Comparison of ENCODE assay signal across 8 cellular contexts in the genomic region with DNA sequence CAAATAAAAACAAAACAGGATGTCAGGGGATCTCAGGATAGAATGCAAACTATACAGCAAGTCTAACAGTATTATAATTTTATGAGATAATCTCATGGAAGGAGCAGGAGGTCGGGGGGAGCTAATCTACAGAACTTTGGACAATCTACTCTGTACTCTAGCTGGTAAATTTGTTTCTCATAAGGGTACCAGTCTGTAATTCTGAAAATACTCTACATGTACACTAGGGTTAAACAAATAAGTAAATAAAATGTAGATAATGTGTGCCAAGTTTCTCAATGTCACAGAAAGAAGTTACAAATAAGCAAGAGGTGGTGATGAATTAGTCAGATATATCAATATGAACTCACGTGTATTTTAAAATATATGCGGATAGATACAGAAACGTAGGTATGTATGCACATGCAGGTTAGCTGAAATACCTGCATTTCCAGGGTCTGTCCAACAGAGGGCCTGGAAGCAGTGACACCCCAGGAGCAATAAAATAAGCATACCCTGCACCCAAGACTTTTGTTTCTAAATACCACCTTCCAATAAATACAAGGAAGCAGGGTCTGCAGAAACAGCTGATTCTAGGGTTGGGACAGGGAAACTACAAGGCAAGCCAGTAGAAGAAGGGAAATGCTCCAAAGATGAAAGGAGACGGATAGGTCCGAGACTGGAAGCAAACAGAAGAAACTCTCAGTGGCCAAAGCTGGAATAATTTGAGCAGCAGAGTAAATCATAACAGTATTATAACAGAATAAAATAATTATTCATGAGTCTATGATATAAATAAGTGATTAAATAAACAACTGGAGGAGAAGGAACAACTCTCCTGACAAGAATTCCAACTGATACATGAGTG. TPM values are rescaled to one million over a fixed set of nuclear protein-coding genes. Genes with fewer than 3 reads are reported as not detected.
DNase-seq lines count a peak whose midpoint lies in the region; ATAC-seq and TF ChIP-seq lines count a peak whose summit lies in the region.

No MANE protein-coding gene starts in this region.

- peak; percentile 8 for DNase-seq in activated CD8-positive, alpha-beta memory T cell treated with anti-CD3 and anti-CD28 coated beads for 1 hour (ENCODE audit: extremely low read depth in 1 of 2, low read depth in 1 of 2)
- DNase-seq in activated CD8-positive, alpha-beta memory T cell treated with anti-CD3 and anti-CD28 coated beads, Interleukin-2, amount 50 U/mL, for 48 hours = no peak
- DNase-seq in RWPE1 (ENCODE audit: low spot score) (peak; percentile 30), ascending aorta (ENCODE audit: low spot score in 2 of 2) (no peak), kidney glomerular epithelial cell (lab: John Stamatoyannopoulos, UW) (peak; percentile 15), NCI-H2107 (lab: John Stamatoyannopoulos, UW) (no peak)
- DNase-seq in stimulated activated CD8-positive, alpha-beta memory T cell treated with anti-CD3 and anti-CD28 coated beads, Interleukin-15, amount 100 ng/mL, for 1 hour (ENCODE audit: low read depth) = peak; percentile 27

- no peaks in the 10 kb centered on the region for H3K27me3 ChIP-seq in ascending aorta

- H3K4me1 ChIP-seq in ascending aorta = no peaks in the 10 kb centered on the region

- no peak overlapping the region for H3K4me3 ChIP-seq in ascending aorta

- ATAC-seq in HG02798 (IDR thresholded peaks at IDR 0.05; ENCODE audit: poor library complexity, unreplicated experiment) = peak; percentile 73

- H3K36me3 ChIP-seq in ascending aorta = no peaks in the 10 kb centered on the region

- CTCF ChIA-PET in RWPE1 (lab: Yijun Ruan, JAX) = interaction anchor here (0.5 to 0.9 kb wide), 5 partner anchors 9 to 580 kb away, joined by 3 to 6 read pairs (median 4); no protein-coding TSS in a partner anchor

- POLR2A ChIA-PET in RWPE1 (lab: Yijun Ruan, JAX; ENCODE audit: low non-redundant PET) = no interaction called here

- intact Hi-C loops in ascending aorta (cut with DNase I) = loop anchor here (1.0 kb wide), 1 partner anchor 107 kb away; no protein-coding TSS in a partner anchor

- no peaks in the 10 kb centered on the region for H3K9me3 ChIP-seq in ascending aorta

- H3K27ac ChIP-seq in RWPE1 (no peak overlapping the region), ascending aorta (no peak overlapping the region)

- TF ChIP-seq CTCF in RWPE1 (conservative IDR thresholded peaks at IDR 0.05; ENCODE audit: low read depth) = peak; percentile 77
- TF ChIP-seq CTCF in ascending aorta (IDR thresholded peaks at IDR 0.05) = peak in 2 of 3 experiments; percentile 39 to 58

RNA-seq across cellular contexts. Expression of gene EZH2, which starts 27.8 kb away (rescaled TPM):
- not detected for total RNA-seq in ascending aorta

Comparison
In these comparisons a context has a peak if more than half of its experiments do, and no peak if none do; other contexts are left out.
1. DNase-seq: peak in activated CD8-positive, alpha-beta memory T cell treated with anti-CD3 and anti-CD28 coated beads for 1 hour (2 of 2), RWPE1 (single experiment), kidney glomerular epithelial cell (single experiment) and stimulated activated CD8-positive, alpha-beta memory T cell treated with anti-CD3 and anti-CD28 coated beads, Interleukin-15, amount 100 ng/mL, for 1 hour (single experiment); none in activated CD8-positive, alpha-beta memory T cell treated with anti-CD3 and anti-CD28 coated beads, Interleukin-2, amount 50 U/mL, for 48 hours (single experiment), ascending aorta (0 of 2) and NCI-H2107 (single experiment).